Comparison of ENCODE assay signal across 26 cellular contexts in genomic region chr19:15118248-15118647, GRCh38. TPM values are rescaled to one million over a fixed set of nuclear protein-coding genes. Genes with fewer than 3 reads are reported as not detected.
A peak's percentile ranks its signal among the peaks of the same experiment; 100 is the strongest.
DNase-seq lines count a peak whose midpoint lies in the region; ATAC-seq, FAIRE-seq and TF ChIP-seq lines count a peak whose summit lies in the region.
"Had no signal": no experiment of that assay in that cellular context is flagged by ENCODE, and none has a peak within 500 bp of the region (broad histone marks: within the 10 kb centered on the region; RNA-seq: fewer than 3 reads in every experiment).

No MANE protein-coding gene starts in this region.

- H3K18ac ChIP-seq in trophoblast cell (ENCODE audit: low read length), result no peak overlapping the region

- H3K79me2 ChIP-seq in keratinocyte (ENCODE audit: control insufficient read depth, insufficient read depth, low read length) (no peaks in the 10 kb centered on the region), trophoblast cell (ENCODE audit: control insufficient read depth, insufficient read depth, low read length, poor library complexity) (no peaks in the 10 kb centered on the region)

- no peak overlapping the region for H2BK12ac ChIP-seq in trophoblast cell (ENCODE audit: low read length)

- no peak overlapping the region for H3K23ac ChIP-seq in trophoblast cell (ENCODE audit: low read length)

- H3K9me1 ChIP-seq in keratinocyte (ENCODE audit: control insufficient read depth, extremely low read depth, insufficient read depth, low read length), result no peaks in the 10 kb centered on the region

- H3K9ac ChIP-seq in keratinocyte (ENCODE audit: control insufficient read depth, extremely low read depth, insufficient read depth, low read length), result no peak overlapping the region
- no peak overlapping the region for H3K9ac ChIP-seq in trophoblast cell (ENCODE audit: low read length)
- H3K9ac ChIP-seq: GM23248 had no signal

- H3K9me3 ChIP-seq in keratinocyte (ENCODE audit: control insufficient read depth, low read depth, low read length), result peaks cover 5% of the 10 kb centered on the region
- H3K9me3 ChIP-seq in trophoblast cell (ENCODE audit: insufficient read depth, low read depth, low read length), result peaks cover 5% of the 10 kb centered on the region
- H3K9me3 ChIP-seq: HAP-1 had no signal

- H3K27me3 ChIP-seq in keratinocyte (ENCODE audit: control insufficient read depth, extremely low read depth, insufficient read depth, low read length) (no peaks in the 10 kb centered on the region), trophoblast cell (ENCODE audit: insufficient read depth, low read length) (no peaks in the 10 kb centered on the region)

- no CpG with 5 or more reads among the region's 2 CpGs for WGBS in trophoblast cell (ENCODE audit: extremely low coverage, insufficient coverage, insufficient read length)

- H3K4ac ChIP-seq in trophoblast cell (ENCODE audit: low read depth, low read length), result no peak overlapping the region

- no peaks in the 10 kb centered on the region for H3K79me1 ChIP-seq in trophoblast cell (ENCODE audit: low read length)

- peak; percentile 13 for FAIRE-seq in keratinocyte (lab: Jason Lieb, UNC)
- FAIRE-seq: G401.6, GM12892, RCC 7860 had no signal

- no peak overlapping the region for H4K91ac ChIP-seq in trophoblast cell (ENCODE audit: low read depth, low read length)

- H4K8ac ChIP-seq in trophoblast cell (ENCODE audit: low read depth, low read length), result no peak overlapping the region

- H3K14ac ChIP-seq in trophoblast cell (ENCODE audit: low read length), result no peak overlapping the region

- H4K20me1 ChIP-seq in keratinocyte (ENCODE audit: control insufficient read depth, extremely low read depth, insufficient read depth, low read length), result no peaks in the 10 kb centered on the region

- H3K4me3 ChIP-seq in keratinocyte (ENCODE audit: control insufficient read depth in 2 of 3, extremely low read depth in 1 of 3, insufficient read depth in 2 of 3, low read depth in 1 of 3, low read length in 3 of 3) (no peak overlapping the region), trophoblast cell (ENCODE audit: low read depth, low read length) (no peak overlapping the region)
- H3K4me3 ChIP-seq: GM23248, HAP-1 had no signal

- H3K4me2 ChIP-seq in keratinocyte (ENCODE audit: control insufficient read depth, extremely low read depth, insufficient read depth, low read depth, low read length) (no peak overlapping the region), trophoblast cell (ENCODE audit: low read length) (no peak overlapping the region)

- H2BK120ac ChIP-seq in trophoblast cell (ENCODE audit: insufficient read depth, low read length, poor library complexity), result no peak overlapping the region

- H4K12ac ChIP-seq in trophoblast cell (ENCODE audit: low read depth, low read length), result no peak overlapping the region

- peaks cover 22 to 27% of the 10 kb centered on the region in 2 experiments for H3K36me3 ChIP-seq in keratinocyte (ENCODE audit: control insufficient read depth in 2 of 2, extremely low read depth in 1 of 2, insufficient read depth in 2 of 2, low read length in 2 of 2)
- peaks cover 84 to 88% of the 10 kb centered on the region in 2 experiments for H3K36me3 ChIP-seq in trophoblast cell (ENCODE audit: control insufficient read depth in 1 of 2, insufficient read depth in 2 of 2, low read length in 2 of 2)

- H2AK5ac ChIP-seq in trophoblast cell (ENCODE audit: low read length), result no peak overlapping the region

- no peak overlapping the region for H2BK5ac ChIP-seq in trophoblast cell (ENCODE audit: low read depth, low read length, poor library complexity)

- peak; percentile 53 for DNase-seq in ELF-1 (ENCODE audit: low read depth, low spot score)
- DNase-seq in epidermal melanocyte (ENCODE audit: insufficient read length, low spot score), result peak; percentile 15
- DNase-seq in keratinocyte (ENCODE audit: low read depth, low spot score), result no peak
- DNase-seq in trophoblast cell, result peak; percentile 61 to 75
- no peak for DNase-seq in activated naive CD4-positive, alpha-beta T cell treated with anti-CD3 and anti-CD28 coated beads, Interleukin-2, amount 50 U/mL, for 16 hours
- DNase-seq in NCI-H1092 treated with DMSO at 0.1 percent for 48 hours (lab: John Stamatoyannopoulos, UW), result no peak
- DNase-seq: 8988T; AML-193; C1 segment of cervical spinal cord; Calu3; CD8-positive, alpha-beta T cell; DMS153; GM23248; KBM-7; MM.1S; NCI-H1048; NCI-H1436; NCI-H2029; NCI-H524 treated with DMSO at 0.1 percent for 48 hours; NCI-H82; Right ventricle myocardium superior had no signal

- H2AFZ ChIP-seq in keratinocyte (ENCODE audit: control insufficient read depth, low read length) (no peak overlapping the region), trophoblast cell (ENCODE audit: insufficient read depth, low read length, poor library complexity) (no peak overlapping the region)
- H2AFZ ChIP-seq: GM23248 had no signal

- H3K4me1 ChIP-seq in keratinocyte (ENCODE audit: control insufficient read depth, extremely low read depth, insufficient read depth, low read length) (no peaks in the 10 kb centered on the region), trophoblast cell (ENCODE audit: control insufficient read depth in 1 of 2, insufficient read depth in 2 of 2, low read length in 2 of 2) (peaks cover 4 to 6% of the 10 kb centered on the region in 2 experiments)
- H3K4me1 ChIP-seq: HAP-1 had no signal

- dilution Hi-C loops in keratinocyte (cut with MboI; ENCODE audit: extremely low pct_ligation_motif_present, low sequenced_read_pairs), result no loop called here

- H3K27ac ChIP-seq in keratinocyte (ENCODE audit: control insufficient read depth, insufficient read depth, low read length) (no peak overlapping the region), trophoblast cell (ENCODE audit: low read depth, low read length) (no peak overlapping the region)
- H3K27ac ChIP-seq: GM23248 had no signal

- ATAC-seq in HG03196 (IDR thresholded peaks at IDR 0.05; ENCODE audit: unreplicated experiment), result no peak
- ATAC-seq: CD8-positive, alpha-beta T cell had no signal

- no peak for TF ChIP-seq CTCF in keratinocyte (optimal IDR thresholded peaks at IDR 0.05 in 1 of 3, IDR thresholded peaks at IDR 0.05 in 1 of 3, conservative IDR thresholded peaks at IDR 0.05 in 1 of 3; ENCODE audit: extremely low read depth in 1 of 3, insufficient read depth in 2 of 3, low read length in 3 of 3)

RNA-seq across cellular contexts. Expression of gene SYDE1, which starts 11.0 kb away (rescaled TPM):
- 5.8 to 8.8 TPM (median 6.4 TPM) in 3 replicates for polyA plus RNA-seq in keratinocyte
- polyA plus RNA-seq in keratinocyte (2011; ENCODE audit: low read depth), result 0.34 TPM
- polyA plus RNA-seq in keratinocyte (2011; cell fraction: cytosol; rRNA removed), result 3.5 and 9.1 TPM in 2 replicates
- polyA plus RNA-seq in keratinocyte (2011; cell fraction: nucleus; rRNA removed), result 12.5 and 17.8 TPM in 2 replicates
- 0.87 and 10.6 TPM in 2 replicates for polyA plus RNA-seq in keratinocyte (2012; ENCODE audit: low replicate concordance)
- 4.9 to 11.6 TPM (median 5.7 TPM) in 3 replicates for polyA minus RNA-seq in keratinocyte
- polyA minus RNA-seq in keratinocyte (2011; cell fraction: cytosol; rRNA and poly(A)+ RNA removed), result 21.3 TPM
- 7.0 and 7.4 TPM in 2 replicates for polyA minus RNA-seq in keratinocyte (2011; cell fraction: nucleus; rRNA and poly(A)+ RNA removed)
- polyA plus RNA-seq in trophoblast cell (2013), result 72.8 and 76.1 TPM in 2 replicates

RNA-seq across cellular contexts. Expression of gene OR1I1, which starts 36.2 kb away (rescaled TPM):
- polyA plus RNA-seq in keratinocyte, result not detected in 3 replicates
- polyA plus RNA-seq in keratinocyte (2011; ENCODE audit: low read depth), result not detected
- polyA plus RNA-seq in keratinocyte (2011; cell fraction: cytosol; rRNA removed), result not detected in 2 replicates
- not detected in 2 replicates for polyA plus RNA-seq in keratinocyte (2011; cell fraction: nucleus; rRNA removed)
- polyA plus RNA-seq in keratinocyte (2012; ENCODE audit: low replicate concordance), result not detected in 2 replicates
- not detected in 3 replicates for polyA minus RNA-seq in keratinocyte
- polyA minus RNA-seq in keratinocyte (2011; cell fraction: cytosol; rRNA and poly(A)+ RNA removed), result not detected
- polyA minus RNA-seq in keratinocyte (2011; cell fraction: nucleus; rRNA and poly(A)+ RNA removed), result not detected in 2 replicates
- polyA plus RNA-seq in trophoblast cell (2013), result not detected in 2 replicates
- polyA plus RNA-seq: GM23248 had no signal

Comparison
In these comparisons a context has a peak if more than half of its experiments do, and no peak if none do; other contexts are left out.
1. DNase-seq: peak in ELF-1 (single experiment), epidermal melanocyte (single experiment) and trophoblast cell (2 of 2); none in keratinocyte (single experiment), activated naive CD4-positive, alpha-beta T cell treated with anti-CD3 and anti-CD28 coated beads, Interleukin-2, amount 50 U/mL, for 16 hours (single experiment) and NCI-H1092 treated with DMSO at 0.1 percent for 48 hours (single experiment).